In genomic region chr6:30617565-30618269, GRCh38 we compare ENCODE assay signal across 8 cellular contexts. TPM values are rescaled to one million over a fixed set of nuclear protein-coding genes. Genes with fewer than 3 reads are reported as not detected.
DNase-seq lines count a peak whose midpoint lies in the region; TF ChIP-seq lines count a peak whose summit lies in the region.

TSS of gene MRPS18B (plus strand) at chr6:30617840. CDS start at chr6:30617866, 26 bp downstream.

- intact Hi-C loops in activated naive CD4-positive, alpha-beta T cell treated with anti-CD3 and anti-CD28 coated beads for 36 hours (cut with micrococcal nuclease): loop anchor here (1.0 to 10.0 kb wide), 15 partner anchors 9 to 925 kb away; partner anchors contain the start of genes ATAT1, C6orf136, DDX39B and DHX16

- peak; percentile 94 for DNase-seq in GF-D8 (lab: John Stamatoyannopoulos, UW)
- DNase-seq in HEK293T (ENCODE audit: extremely low spot score): peak; percentile 87
- peak; percentile 97 for DNase-seq in MV-4-11 (lab: John Stamatoyannopoulos, UW)
- DNase-seq in SK-N-DZ (ENCODE audit: low spot score): peak; percentile 98
- DNase-seq in activated naive CD4-positive, alpha-beta T cell treated with anti-CD3 and anti-CD28 coated beads for 36 hours: peak; percentile 99
- DNase-seq in germinal center (ENCODE audit: low spot score): peak; percentile 90
- DNase-seq in non-pigmented ciliary epithelial cell (ENCODE audit: low read depth): peak; percentile 93
- peak; percentile 99 for DNase-seq in superior temporal gyrus (ENCODE audit: extremely low spot score)

- CTCF ChIA-PET in HEK293T (lab: Yijun Ruan, JAX): interaction anchor here (0.7 kb wide), 2 partner anchors 52 to 61 kb away, joined by 5 read pairs; no protein-coding TSS in a partner anchor
- CTCF ChIA-PET in activated naive CD4-positive, alpha-beta T cell treated with anti-CD3 and anti-CD28 coated beads for 36 hours (lab: Charles Lee): interaction anchor here (0.6 to 1.6 kb wide), 7 partner anchors 21 to 134 kb away, joined by 3 to 7 read pairs (median 4); partner anchors contain the start of gene TUBB

- peaks cover 65% of the 10 kb centered on the region for H3K36me3 Mint-ChIP-seq in activated naive CD4-positive, alpha-beta T cell treated with anti-CD3 and anti-CD28 coated beads for 36 hours (ENCODE audit: low read depth)

- H3K9me3 Mint-ChIP-seq in activated naive CD4-positive, alpha-beta T cell treated with anti-CD3 and anti-CD28 coated beads for 36 hours: no peaks in the 10 kb centered on the region

- POLR2A ChIA-PET in HEK293T (lab: Yijun Ruan, JAX): interaction anchor here (0.5 to 2.0 kb wide), 18 partner anchors 8 to 126 kb away, joined by 3 to 10 read pairs (median 3); partner anchors contain the start of genes ABCF1, ATAT1, C6orf136 and DHX16

- H3K4me1 Mint-ChIP-seq in activated naive CD4-positive, alpha-beta T cell treated with anti-CD3 and anti-CD28 coated beads for 36 hours (ENCODE audit: low read depth): peaks cover 33% of the 10 kb centered on the region

- no peaks in the 10 kb centered on the region for H3K27me3 Mint-ChIP-seq in activated naive CD4-positive, alpha-beta T cell treated with anti-CD3 and anti-CD28 coated beads for 36 hours (ENCODE audit: low read depth)

- peak within 1 kb of the TSS; percentile 87 for H3K4me3 Mint-ChIP-seq in activated naive CD4-positive, alpha-beta T cell treated with anti-CD3 and anti-CD28 coated beads for 36 hours

- H3K27ac Mint-ChIP-seq in activated naive CD4-positive, alpha-beta T cell treated with anti-CD3 and anti-CD28 coated beads for 36 hours: peak within 1 kb of the TSS; percentile 95

TF ChIP-seq in HEK293T, 16 proteins besides CTCF, POLR2A, EP300 and RAD21:
- TF ChIP-seq PKNOX1 (IDR thresholded peaks at IDR 0.05) (peak; percentile 23; the same call in 1 of the 2 replicates), SUZ12 (IDR thresholded peaks at IDR 0.05) (no peak), NFRKB (IDR thresholded peaks at IDR 0.05) (0 out of 2 replicates have a peak, but pooled peaks have one; percentile 14), L3MBTL2 (conservative IDR thresholded peaks at IDR 0.05) (peak; percentile 66), FOXM1 (IDR thresholded peaks at IDR 0.05; ENCODE audit: borderline replicate concordance) (no peak), ELF4 (IDR thresholded peaks at IDR 0.05) (peak; percentile 51; the same call in 1 of the 2 replicates)
TF ChIP-seq in HEK293T: peak in this region for 4.

RNA-seq across cellular contexts. Expression of gene MRPS18B, which starts in this region (rescaled TPM):
- polyA plus RNA-seq in SK-N-DZ (2014; cell fraction: cytosol; rRNA removed): 109 and 123 TPM in 2 replicates
- 19.2 and 32.6 TPM in 2 replicates for polyA plus RNA-seq in SK-N-DZ (2014; cell fraction: nucleus; rRNA removed)
- total RNA-seq in activated naive CD4-positive, alpha-beta T cell treated with anti-CD3 and anti-CD28 coated beads for 36 hours: 100 to 1,000 TPM; 118 to 120 TPM

Comparison
In these comparisons a context has a peak if more than half of its experiments do, and no peak if none do; other contexts are left out.
1. Peak in every context shown above with its lines: DNase-seq.